Comparison of ENCODE assay signal across 14 cellular contexts in the genomic region with DNA sequence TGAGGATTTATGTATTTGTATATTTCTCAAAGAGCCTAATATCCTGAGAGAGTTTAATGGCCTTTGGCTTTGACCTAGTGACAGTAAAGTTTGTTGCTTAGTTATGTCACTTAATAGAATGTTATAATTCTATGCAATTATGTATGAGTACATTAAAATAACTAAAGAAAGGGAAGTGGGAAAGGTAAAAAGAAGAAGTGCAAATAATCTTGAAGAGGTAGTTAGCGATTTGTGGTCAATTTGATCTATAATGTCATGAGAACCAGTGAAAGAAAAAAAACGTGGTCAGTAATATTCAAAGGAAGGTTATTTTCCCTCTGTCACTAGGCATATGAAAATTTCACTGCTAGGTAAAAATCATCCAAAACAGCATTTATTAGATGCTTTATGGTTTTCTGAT.
DNase-seq lines count a peak whose midpoint lies in the region; ATAC-seq and FAIRE-seq lines count a peak whose summit lies in the region.
"Had no signal": no experiment of that assay in that cellular context is flagged by ENCODE, and none has a peak within 500 bp of the region (broad histone marks: within the 10 kb centered on the region; RNA-seq: fewer than 3 reads in every experiment).

No MANE protein-coding gene starts in this region.

- intact Hi-C loops in CD4-positive, alpha-beta memory T cell (cut with micrococcal nuclease) = no loop called here

- POLR2A ChIA-PET in CD4-positive, alpha-beta memory T cell (lab: Charles Lee; ENCODE audit: partially characterized antibody) = no interaction called here

- H3K36me3 Mint-ChIP-seq in CD4-positive, alpha-beta memory T cell = no peaks in the 10 kb centered on the region

- FAIRE-seq in GM18507 (lab: Jason Lieb, UNC) = peak; percentile 63

- peak; percentile 77 for ATAC-seq in GM19452 (IDR thresholded peaks at IDR 0.05; ENCODE audit: unreplicated experiment)
- ATAC-seq in HG02852 (IDR thresholded peaks at IDR 0.05; ENCODE audit: unreplicated experiment) = peak; percentile 53
- ATAC-seq in HG03469 (IDR thresholded peaks at IDR 0.05; ENCODE audit: unreplicated experiment) = peak; percentile 88
- no peak for ATAC-seq in stimulated activated naive CD8-positive, alpha-beta T cell treated with anti-CD3 and anti-CD28 coated beads, Interleukin-15, Interleukin-2, amounts not matched to agents 100 U/mL and 50 U/mL, for 24 hours
- ATAC-seq: left lobe of liver had no signal

- no peaks in the 10 kb centered on the region for H3K4me1 ChIP-seq in CD4-positive, alpha-beta memory T cell (ENCODE audit: insufficient read depth, low read length)
- H3K4me1 ChIP-seq: breast epithelium, upper lobe of left lung had no signal

- no peak overlapping the region for H3K27ac ChIP-seq in CD4-positive, alpha-beta memory T cell (ENCODE audit: low read depth, low read length)
- H3K27ac ChIP-seq: breast epithelium, upper lobe of left lung had no signal

- CTCF ChIA-PET in CD4-positive, alpha-beta memory T cell (lab: Charles Lee; ENCODE audit: partially characterized antibody) = no interaction called here

- no peaks in the 10 kb centered on the region for H3K27me3 ChIP-seq in CD4-positive, alpha-beta memory T cell (ENCODE audit: insufficient read depth, low read length)
- H3K27me3 ChIP-seq: breast epithelium, upper lobe of left lung had no signal

- no peaks in the 10 kb centered on the region for H3K36me3 ChIP-seq in CD4-positive, alpha-beta memory T cell (ENCODE audit: insufficient read depth, low read length)
- H3K36me3 ChIP-seq: breast epithelium, upper lobe of left lung had no signal

- no peaks in the 10 kb centered on the region for H3K9me3 ChIP-seq in CD4-positive, alpha-beta memory T cell (ENCODE audit: control insufficient read depth in 1 of 2, low read length in 2 of 2)
- H3K9me3 ChIP-seq: breast epithelium, upper lobe of left lung had no signal

- DNase-seq in GM18507 (ENCODE audit: extremely low spot score, insufficient read length, low read depth) = peak; percentile 2
- no peak for DNase-seq in CD4-positive, alpha-beta memory T cell
- DNase-seq in SKM-1 treated with dmso at 0.1 percent for 144 hours (lab: John Stamatoyannopoulos, UW; ENCODE audit: unreplicated experiment) = no peak
- no peak for DNase-seq in activated CD4-positive, CD25-positive, alpha-beta regulatory T cell treated with anti-CD3 and anti-CD28 coated beads, Interleukin-2, amount 50 U/mL, for 72 hours
- DNase-seq in stimulated activated naive CD8-positive, alpha-beta T cell treated with anti-CD3 and anti-CD28 coated beads, Interleukin-15, Interleukin-2, amounts not matched to agents 100 U/mL and 50 U/mL, for 24 hours = no peak
- DNase-seq: activated effector memory CD4-positive, alpha-beta T cell treated with Interleukin-2 at 50 U/mL for 16 hours; DND-41; NCI-H1048; upper lobe of left lung had no signal

- no peaks in the 10 kb centered on the region for H3K4me1 Mint-ChIP-seq in CD4-positive, alpha-beta memory T cell

- H3K4me3 ChIP-seq in CD4-positive, alpha-beta memory T cell (ENCODE audit: low read length in 2 of 2) = no peak overlapping the region
- H3K4me3 ChIP-seq: breast epithelium, upper lobe of left lung had no signal

- no peak overlapping the region for H3K4me3 Mint-ChIP-seq in CD4-positive, alpha-beta memory T cell

- H3K27ac Mint-ChIP-seq in CD4-positive, alpha-beta memory T cell = no peak overlapping the region

- peaks cover 0 to 2% of the 10 kb centered on the region in 2 donors for H3K27me3 Mint-ChIP-seq in CD4-positive, alpha-beta memory T cell

- no peaks in the 10 kb centered on the region for H3K9me3 Mint-ChIP-seq in CD4-positive, alpha-beta memory T cell
